ENCODE assay signal across 8 cellular contexts in the genomic region with DNA sequence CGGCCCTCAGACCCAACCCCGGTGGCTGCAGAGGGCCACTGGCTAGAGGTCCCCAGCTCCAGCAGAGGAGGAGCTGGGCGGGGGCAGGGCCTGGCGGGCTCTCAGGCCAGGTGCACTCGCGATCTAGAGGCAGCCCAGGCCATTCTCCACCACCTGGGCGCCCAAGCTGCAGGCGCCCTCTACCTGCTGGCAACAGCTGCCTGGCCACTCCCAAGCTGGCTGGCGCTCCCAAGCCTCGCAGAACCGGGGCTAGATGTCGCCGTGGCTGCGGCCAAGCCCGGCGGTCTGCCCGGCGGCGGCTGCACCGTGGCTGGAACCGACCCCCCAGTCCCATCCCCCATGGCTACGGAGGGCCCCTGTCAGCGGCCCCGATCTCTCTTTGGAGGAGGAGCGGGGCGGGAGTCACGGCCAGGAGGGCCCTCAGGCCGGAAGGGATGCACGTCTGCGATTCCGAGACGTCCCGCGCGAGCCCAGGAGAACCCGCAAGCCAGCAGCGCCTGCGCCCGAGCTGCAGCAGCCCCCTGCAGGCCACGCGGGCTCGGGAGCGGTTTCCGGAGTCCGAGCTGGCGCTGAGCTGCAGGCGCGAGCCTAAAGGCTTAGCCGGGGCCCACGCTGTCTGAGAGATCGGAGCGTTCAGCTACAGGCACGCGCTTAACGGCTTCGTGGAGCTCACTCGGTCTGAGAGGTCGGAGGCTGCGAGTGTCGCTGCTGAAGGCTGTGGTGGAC. TPM values are rescaled to one million over a fixed set of nuclear protein-coding genes. Genes with fewer than 3 reads are reported as not detected.
DNase-seq lines count a peak whose midpoint lies in the region; ATAC-seq, FAIRE-seq and TF ChIP-seq lines count a peak whose summit lies in the region.

No MANE protein-coding gene starts in this region.

- no peak overlapping the region for H3K27ac ChIP-seq in CD4-positive, alpha-beta memory T cell (ENCODE audit: low read depth, low read length)
- H3K27ac ChIP-seq in OCI-LY1 (ENCODE audit: low read depth, low read length, poor library complexity, severe bottlenecking), result no peak overlapping the region
- no peak overlapping the region for H3K27ac ChIP-seq in osteoblast (ENCODE audit: low read depth, low read length)

- peaks cover 6 to 20% (median 13%) of the 10 kb centered on the region in 4 donors for H3K4me1 Mint-ChIP-seq in CD4-positive, alpha-beta memory T cell

- peak; percentile 23 for TF ChIP-seq CTCF in HFF-Myc (IDR thresholded peaks at IDR 0.05; ENCODE audit: low read depth, low read length, missing control alignments)
- TF ChIP-seq CTCF in OCI-LY1 (IDR thresholded peaks at IDR 0.05; ENCODE audit: low read length), result peak; percentile 42
- TF ChIP-seq CTCF in osteoblast (IDR thresholded peaks at IDR 0.05; ENCODE audit: extremely low read depth, low read depth, low read length), result peak; percentile 16

- H3K4me2 ChIP-seq in OCI-LY1 (ENCODE audit: low read length) (peak overlapping the region; percentile 88), osteoblast (ENCODE audit: insufficient read depth, low read length) (peak overlapping the region; percentile 69)

- no peaks in the 10 kb centered on the region for H3K36me3 ChIP-seq in CD4-positive, alpha-beta memory T cell (ENCODE audit: insufficient read depth, low read length)
- H3K36me3 ChIP-seq in OCI-LY1 (ENCODE audit: insufficient read depth, low read length), result no peaks in the 10 kb centered on the region
- H3K36me3 ChIP-seq in osteoblast (ENCODE audit: insufficient read depth, low read length), result no peaks in the 10 kb centered on the region

- no peaks in the 10 kb centered on the region for H3F3A ChIP-seq in OCI-LY1 (ENCODE audit: insufficient read depth, low read length)

- H3K9me2 ChIP-seq in OCI-LY1 (ENCODE audit: low read depth, low read length), result no peaks in the 10 kb centered on the region

- peaks cover 31% of the 10 kb centered on the region for H3K4me1 ChIP-seq in CD4-positive, alpha-beta memory T cell (ENCODE audit: insufficient read depth, low read length)
- H3K4me1 ChIP-seq in OCI-LY1 (ENCODE audit: insufficient read depth, low read length, severe bottlenecking), result peaks cover 26% of the 10 kb centered on the region
- peaks cover 3% of the 10 kb centered on the region for H3K4me1 ChIP-seq in osteoblast (ENCODE audit: insufficient read depth, low read length)

- no peak overlapping the region for H2AFZ ChIP-seq in OCI-LY1 (ENCODE audit: low read length)
- peak overlapping the region; percentile 81 for H2AFZ ChIP-seq in osteoblast (ENCODE audit: low read length)

- H3K27me3 Mint-ChIP-seq in CD4-positive, alpha-beta memory T cell, result peaks cover 36 to 41% of the 10 kb centered on the region in 2 donors

- H3K9ac ChIP-seq in OCI-LY1 (ENCODE audit: low read length), result peak overlapping the region; percentile 41; the same call in 1 of the 2 replicates

- peak overlapping the region in 1 of 2 donors; percentile 47 for H3K4me3 ChIP-seq in CD4-positive, alpha-beta memory T cell (ENCODE audit: low read length in 2 of 2)
- H3K4me3 ChIP-seq in HFF-Myc (replicated peaks; ENCODE audit: low read depth, low read length), result peak overlapping the region; percentile 13; the same call in 1 of the 2 replicates
- peak overlapping the region; percentile 60 for H3K4me3 ChIP-seq in OCI-LY1 (ENCODE audit: low read depth, low read length, poor library complexity, severe bottlenecking)
- peak overlapping the region; percentile 28 for H3K4me3 ChIP-seq in osteoblast (ENCODE audit: insufficient read depth, low read length)

- POLR2A ChIA-PET in CD4-positive, alpha-beta memory T cell (lab: Charles Lee; ENCODE audit: partially characterized antibody), result interaction anchor here (1.5 to 1.8 kb wide), 2 partner anchors 145 to 155 kb away, joined by 6 to 8 read pairs; no protein-coding TSS in a partner anchor

- intact Hi-C loops in CD4-positive, alpha-beta memory T cell (cut with micrococcal nuclease), result loop anchor here (1.0 to 5.0 kb wide), 2 partner anchors 44 to 68 kb away; a partner anchor contains a TSS

- no peaks in the 10 kb centered on the region for H3K36me3 Mint-ChIP-seq in CD4-positive, alpha-beta memory T cell

- no peak for ATAC-seq in GM19035 (IDR thresholded peaks at IDR 0.05; ENCODE audit: unreplicated experiment)

- no peaks in the 10 kb centered on the region for H3K79me2 ChIP-seq in OCI-LY1 (ENCODE audit: insufficient read depth, low read length)
- no peaks in the 10 kb centered on the region for H3K79me2 ChIP-seq in osteoblast (ENCODE audit: insufficient read depth, low read length)

- no peak for FAIRE-seq in frontal cortex (lab: Jason Lieb, UNC)
- no peak for FAIRE-seq in urothelium cell line (lab: Jason Lieb, UNC)

- H3K27ac Mint-ChIP-seq in CD4-positive, alpha-beta memory T cell, result peak overlapping the region in 2 of 7 donors; percentile 43 to 73

- peak overlapping the region; percentile 84 to 98 (median 86) for H3K4me3 Mint-ChIP-seq in CD4-positive, alpha-beta memory T cell

- peak; percentile 39 to 50 (median 47) for DNase-seq in CD4-positive, alpha-beta memory T cell
- no peak for DNase-seq in HFF-Myc (ENCODE audit: extremely low read depth, low read depth)
- peak; percentile 49 for DNase-seq in activated naive CD4-positive, alpha-beta T cell treated with Interleukin-2 at 50 U/mL for 16 hours
- DNase-seq in frontal cortex (ENCODE audit: low spot score in 2 of 2), result peak; percentile 38 to 58
- DNase-seq in osteoblast (ENCODE audit: insufficient read length, low spot score, missing footprints), result peak; percentile 92
- DNase-seq in urothelium cell line (ENCODE audit: low spot score), result no peak

- H3K27me3 ChIP-seq in CD4-positive, alpha-beta memory T cell (ENCODE audit: insufficient read depth, low read length), result peaks cover 46% of the 10 kb centered on the region
- H3K27me3 ChIP-seq in OCI-LY1 (ENCODE audit: insufficient read depth, low read length), result peaks cover 8% of the 10 kb centered on the region; the same call in 1 of the 2 replicates
- peaks cover 86% of the 10 kb centered on the region for H3K27me3 ChIP-seq in osteoblast (ENCODE audit: insufficient read depth, low read length)

- no peaks in the 10 kb centered on the region for H3K9me3 Mint-ChIP-seq in CD4-positive, alpha-beta memory T cell

- no peaks in the 10 kb centered on the region for H4K20me1 ChIP-seq in OCI-LY1 (ENCODE audit: insufficient read depth, low read length)
- no peaks in the 10 kb centered on the region for H4K20me1 ChIP-seq in osteoblast (ENCODE audit: insufficient read depth, low read length)

- CTCF ChIA-PET in CD4-positive, alpha-beta memory T cell (lab: Charles Lee; ENCODE audit: partially characterized antibody), result interaction anchor here (0.8 to 2.1 kb wide), 6 partner anchors 12 to 156 kb away, joined by 3 to 5 read pairs (median 3); no protein-coding TSS in a partner anchor

- H3K9me3 ChIP-seq in CD4-positive, alpha-beta memory T cell (ENCODE audit: control insufficient read depth in 1 of 2, low read length in 2 of 2), result no peaks in the 10 kb centered on the region
- H3K9me3 ChIP-seq in OCI-LY1 (ENCODE audit: low read length), result no peaks in the 10 kb centered on the region
- H3K9me3 ChIP-seq in osteoblast (ENCODE audit: low read depth, low read length), result no peaks in the 10 kb centered on the region

RNA-seq across cellular contexts. Expression of a gene that starts 44.3 kb away (rescaled TPM):
- total RNA-seq in CD4-positive, alpha-beta memory T cell, result 10 to 100 TPM; 33.4 to 34.2 TPM
- polyA plus RNA-seq in CD4-positive, alpha-beta memory T cell, result 10 to 100 TPM in 1 of 2 donors, 1 to 10 TPM in 1; 3.8 to 20.1 TPM
- 31.0 TPM for total RNA-seq in frontal cortex
- total RNA-seq in osteoblast, result 31.8 and 33.3 TPM in 2 replicates

Comparison
In these comparisons a context has a peak if more than half of its experiments do, and no peak if none do; other contexts are left out.
1. DNase-seq: peak in CD4-positive, alpha-beta memory T cell (5 of 5), activated naive CD4-positive, alpha-beta T cell treated with Interleukin-2 at 50 U/mL for 16 hours (single experiment), frontal cortex (2 of 2) and osteoblast (single experiment); none in HFF-Myc (single experiment) and urothelium cell line (single experiment).
2. Peak in every context shown above with its lines, with median percentiles within 50 percentile points of each other: CTCF ChIP-seq.